In genomic region chrX:51182545-51182944, GRCh38 we compare ENCODE assay signal across 1 cellular context.
TF ChIP-seq lines count a peak whose summit lies in the region.

No MANE protein-coding gene starts in this region.

TF ChIP-seq in GM23338, 12 proteins besides CTCF, POLR2A, EP300 and RAD21 (continued from another document):
- no peak for TF ChIP-seq ZNF462 (CRISPR knock-in tag; IDR thresholded peaks at IDR 0.05)
- TF ChIP-seq CREB1 (CRISPR knock-in tag; IDR thresholded peaks at IDR 0.05; ENCODE audit: low read depth) = no peak
- no peak for TF ChIP-seq ZNF331 (CRISPR knock-in tag; IDR thresholded peaks at IDR 0.05; ENCODE audit: low read depth)
- no peak for TF ChIP-seq EZH2 (IDR thresholded peaks at IDR 0.05; ENCODE audit: low read depth, unreplicated experiment)
- no peak for TF ChIP-seq ZNF114 (CRISPR knock-in tag; IDR thresholded peaks at IDR 0.05)
- TF ChIP-seq REST (IDR thresholded peaks at IDR 0.05; ENCODE audit: unreplicated experiment) = no peak
